In genomic region chr16:24132048-24132796, GRCh38 we compare ENCODE assay signal across 1 cellular context.
TF ChIP-seq lines count a peak whose summit lies in the region.

No MANE protein-coding gene starts in this region.

TF ChIP-seq in GM23338, 12 proteins besides CTCF, POLR2A, EP300 and RAD21 (continued from another document):
- TF ChIP-seq REST (IDR thresholded peaks at IDR 0.05; ENCODE audit: unreplicated experiment) (no peak), ZNF331 (CRISPR knock-in tag; IDR thresholded peaks at IDR 0.05; ENCODE audit: low read depth) (no peak), ZNF462 (CRISPR knock-in tag; IDR thresholded peaks at IDR 0.05) (no peak), STAT1 (IDR thresholded peaks at IDR 0.05; ENCODE audit: unreplicated experiment) (no peak), EZH2phosphoT487 (IDR thresholded peaks at IDR 0.05; ENCODE audit: unreplicated experiment) (no peak), ETS1 (IDR thresholded peaks at IDR 0.05) (no peak), ZNF114 (CRISPR knock-in tag; IDR thresholded peaks at IDR 0.05) (no peak), NANOG (IDR thresholded peaks at IDR 0.05; ENCODE audit: borderline replicate concordance) (no peak)
